Comparison of ENCODE assay signal across 1 cellular context in the genomic region with DNA sequence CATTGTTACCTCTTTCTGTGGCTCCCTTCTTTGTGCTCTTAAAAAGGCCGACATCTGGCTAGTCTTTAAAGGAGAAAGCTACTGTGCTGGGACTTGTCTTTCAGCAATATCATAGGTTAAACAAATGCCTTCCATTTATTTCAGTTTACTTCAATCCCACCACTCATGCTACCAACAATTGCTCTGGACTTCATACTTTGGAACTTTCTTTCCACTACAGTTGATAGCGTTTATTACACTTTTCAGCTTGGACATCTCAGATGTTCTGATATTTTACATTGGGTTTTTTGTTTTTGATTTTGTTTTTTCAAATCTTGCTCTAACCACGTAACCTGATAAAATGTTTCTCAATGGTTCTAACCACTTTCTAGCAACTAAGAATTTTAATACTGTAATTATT.
TF ChIP-seq lines count a peak whose summit lies in the region.

No MANE protein-coding gene starts in this region.

TF ChIP-seq in IMR-90, 13 proteins besides CTCF, POLR2A, EP300 and RAD21:
- no peak for TF ChIP-seq CHD1 (IDR thresholded peaks at IDR 0.05; ENCODE audit: low read depth, low read length)
- TF ChIP-seq, protein P1, sequence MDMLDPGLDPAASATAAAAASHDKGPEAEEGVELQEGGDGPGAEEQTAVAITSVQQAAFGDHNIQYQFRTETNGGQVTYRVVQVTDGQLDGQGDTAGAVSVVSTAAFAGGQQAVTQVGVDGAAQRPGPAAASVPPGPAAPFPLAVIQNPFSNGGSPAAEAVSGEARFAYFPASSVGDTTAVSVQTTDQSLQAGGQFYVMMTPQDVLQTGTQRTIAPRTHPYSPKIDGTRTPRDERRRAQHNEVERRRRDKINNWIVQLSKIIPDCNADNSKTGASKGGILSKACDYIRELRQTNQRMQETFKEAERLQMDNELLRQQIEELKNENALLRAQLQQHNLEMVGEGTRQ (IDR thresholded peaks at IDR 0.05; ENCODE audit: low read depth, low read length), result no peak
- no peak for TF ChIP-seq SMC3 (IDR thresholded peaks at IDR 0.05; ENCODE audit: low read depth, low read length)
- TF ChIP-seq FOS (IDR thresholded peaks at IDR 0.05; ENCODE audit: low read depth, low read length), result no peak
- no peak for TF ChIP-seq CEBPB (IDR thresholded peaks at IDR 0.05; ENCODE audit: low read depth, low read length)
- TF ChIP-seq MAFK (IDR thresholded peaks at IDR 0.05; ENCODE audit: low read depth, low read length), result no peak
- TF ChIP-seq MAZ (IDR thresholded peaks at IDR 0.05; ENCODE audit: borderline replicate concordance, low read depth, low read length), result no peak
- TF ChIP-seq RCOR1 (IDR thresholded peaks at IDR 0.05; ENCODE audit: insufficient replicate concordance, low read length), result no peak
- TF ChIP-seq, protein P2, sequence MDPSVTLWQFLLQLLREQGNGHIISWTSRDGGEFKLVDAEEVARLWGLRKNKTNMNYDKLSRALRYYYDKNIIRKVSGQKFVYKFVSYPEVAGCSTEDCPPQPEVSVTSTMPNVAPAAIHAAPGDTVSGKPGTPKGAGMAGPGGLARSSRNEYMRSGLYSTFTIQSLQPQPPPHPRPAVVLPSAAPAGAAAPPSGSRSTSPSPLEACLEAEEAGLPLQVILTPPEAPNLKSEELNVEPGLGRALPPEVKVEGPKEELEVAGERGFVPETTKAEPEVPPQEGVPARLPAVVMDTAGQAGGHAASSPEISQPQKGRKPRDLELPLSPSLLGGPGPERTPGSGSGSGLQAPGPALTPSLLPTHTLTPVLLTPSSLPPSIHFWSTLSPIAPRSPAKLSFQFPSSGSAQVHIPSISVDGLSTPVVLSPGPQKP (IDR thresholded peaks at IDR 0.05; ENCODE audit: borderline replicate concordance, low read depth, low read length), result no peak
- no peak for TF ChIP-seq MXI1 (IDR thresholded peaks at IDR 0.05; ENCODE audit: borderline replicate concordance, low read depth, low read length)
- no peak for TF ChIP-seq NFE2L2 (IDR thresholded peaks at IDR 0.05; ENCODE audit: low read depth, low read length)
- no peak for TF ChIP-seq BHLHE40 (IDR thresholded peaks at IDR 0.05; ENCODE audit: low read depth, low read length)
